In genomic region chr10:69124558-69125121, GRCh38 we compare ENCODE assay signal across 8 cellular contexts. TPM values are rescaled to one million over a fixed set of nuclear protein-coding genes. Genes with fewer than 3 reads are reported as not detected.
DNase-seq lines count a peak whose midpoint lies in the region; ATAC-seq lines count a peak whose summit lies in the region.

No MANE protein-coding gene starts in this region.

- peak overlapping the region; percentile 77 for H2BK120ac ChIP-seq in mesenchymal stem cell (ENCODE audit: low read depth, low read length)

- peak overlapping the region; percentile 74 for H3K27ac ChIP-seq in mesenchymal stem cell (ENCODE audit: low read length, poor library complexity, severe bottlenecking)

- peak overlapping the region; percentile 84 to 94 for H3K18ac ChIP-seq in mesenchymal stem cell (ENCODE audit: low read depth in 1 of 2, low read length in 2 of 2)

- peak overlapping the region; percentile 83 for H3K4me2 ChIP-seq in mesenchymal stem cell (ENCODE audit: low read length, poor library complexity, severe bottlenecking)

- H3K4me3 ChIP-seq in mesenchymal stem cell (ENCODE audit: insufficient read depth in 1 of 2, low read depth in 1 of 2, low read length in 2 of 2): peak overlapping the region; percentile 84 to 90

- H2AK5ac ChIP-seq in mesenchymal stem cell (ENCODE audit: low read length, severe bottlenecking): peak overlapping the region; percentile 16

- WGBS in mesenchymal stem cell: 0% methylated on average over 23 of the region's 25 CpGs

- peak overlapping the region; percentile 93 for H2BK5ac ChIP-seq in mesenchymal stem cell (ENCODE audit: low read depth, low read length, poor library complexity, severe bottlenecking)

- peaks cover 0 to 3% of the 10 kb centered on the region in 2 experiments for H3K36me3 ChIP-seq in mesenchymal stem cell (ENCODE audit: control insufficient read depth in 1 of 2, insufficient read depth in 2 of 2, low read depth in 1 of 2, low read length in 2 of 2)

- no peak overlapping the region for H4K8ac ChIP-seq in mesenchymal stem cell (ENCODE audit: low read length)

- H2BK12ac ChIP-seq in mesenchymal stem cell (ENCODE audit: low read length in 2 of 2): no peak overlapping the region

- peak overlapping the region; percentile 82 for H2AFZ ChIP-seq in mesenchymal stem cell (ENCODE audit: low read depth, low read length)

- H3K27me3 ChIP-seq in mesenchymal stem cell (ENCODE audit: control insufficient read depth in 1 of 2, insufficient read depth in 1 of 2, low read length in 2 of 2): no peaks in the 10 kb centered on the region

- peak overlapping the region; percentile 98 for H3K9ac ChIP-seq in mesenchymal stem cell (ENCODE audit: low read length)

- H4K91ac ChIP-seq in mesenchymal stem cell (ENCODE audit: low read length): peak overlapping the region; percentile 18

- H3K14ac ChIP-seq in mesenchymal stem cell (ENCODE audit: low read length in 2 of 2): peak overlapping the region in 1 of 2 experiments; percentile 96

- DNase-seq in NCI-H82 (lab: John Stamatoyannopoulos, UW): peak; percentile 59
- DNase-seq in NCI-H82 treated with DMSO at 0.1 percent for 48 hours (lab: John Stamatoyannopoulos, UW; ENCODE audit: unreplicated experiment): no peak
- peak; percentile 1 for DNase-seq in NCI-H2171 (lab: John Stamatoyannopoulos, UW)
- peak; percentile 12 to 21 for DNase-seq in activated CD4-positive, alpha-beta T cell treated with anti-CD3 and anti-CD28 coated beads, Interleukin-2, amount 50 U/mL, for 4 hours
- peak; percentile 19 for DNase-seq in effector CD8-positive, alpha-beta T cell (lab: John Stamatoyannopoulos, UW)
- peak; percentile 78 for DNase-seq in mesenchymal stem cell
- peak; percentile 70 for DNase-seq in stimulated activated CD8-positive, alpha-beta memory T cell treated with anti-CD3 and anti-CD28 coated beads, Interleukin-4, amount 100 ng/mL, for 48 hours

- peak overlapping the region; percentile 92 for H2BK15ac ChIP-seq in mesenchymal stem cell (ENCODE audit: low read depth, poor library complexity, severe bottlenecking)

- ATAC-seq in HG02870 (IDR thresholded peaks at IDR 0.05; ENCODE audit: unreplicated experiment): peak; percentile 20

- H3K4me1 ChIP-seq in mesenchymal stem cell (ENCODE audit: control insufficient read depth, insufficient read depth, low read depth, low read length): peaks cover 5% of the 10 kb centered on the region

- peak overlapping the region; percentile 5 to 92 for H3K4ac ChIP-seq in mesenchymal stem cell (ENCODE audit: low read depth in 1 of 2, low read length in 2 of 2)

- H3K9me3 ChIP-seq in mesenchymal stem cell (ENCODE audit: control insufficient read depth, low read length): no peaks in the 10 kb centered on the region

- no peaks in the 10 kb centered on the region for H3K79me1 ChIP-seq in mesenchymal stem cell (replicated peaks; ENCODE audit: low read length, poor library complexity, severe bottlenecking)

- no peak overlapping the region for H3K23ac ChIP-seq in mesenchymal stem cell (ENCODE audit: low read length in 2 of 2)

RNA-seq across cellular contexts. Expression of gene VPS26A, which starts 0.7 kb away (rescaled TPM):
- 60.4 TPM for polyA plus RNA-seq in mesenchymal stem cell (2013, experiment 1 of 2)
- 65.4 TPM for polyA plus RNA-seq in mesenchymal stem cell (2013, experiment 2 of 2)

RNA-seq across cellular contexts. Expression of gene SRGN, which starts 36.7 kb away (rescaled TPM):
- 1.1 TPM for polyA plus RNA-seq in mesenchymal stem cell (2013, experiment 1 of 2)
- 1.1 TPM for polyA plus RNA-seq in mesenchymal stem cell (2013, experiment 2 of 2)

RNA-seq across cellular contexts. Expression of gene SUPV3L1, which starts 55.4 kb away (rescaled TPM):
- polyA plus RNA-seq in mesenchymal stem cell (2013, experiment 1 of 2): 16.0 TPM
- 16.4 TPM for polyA plus RNA-seq in mesenchymal stem cell (2013, experiment 2 of 2)
